9 cellular contexts compared by ENCODE assay signal in the genomic region with DNA sequence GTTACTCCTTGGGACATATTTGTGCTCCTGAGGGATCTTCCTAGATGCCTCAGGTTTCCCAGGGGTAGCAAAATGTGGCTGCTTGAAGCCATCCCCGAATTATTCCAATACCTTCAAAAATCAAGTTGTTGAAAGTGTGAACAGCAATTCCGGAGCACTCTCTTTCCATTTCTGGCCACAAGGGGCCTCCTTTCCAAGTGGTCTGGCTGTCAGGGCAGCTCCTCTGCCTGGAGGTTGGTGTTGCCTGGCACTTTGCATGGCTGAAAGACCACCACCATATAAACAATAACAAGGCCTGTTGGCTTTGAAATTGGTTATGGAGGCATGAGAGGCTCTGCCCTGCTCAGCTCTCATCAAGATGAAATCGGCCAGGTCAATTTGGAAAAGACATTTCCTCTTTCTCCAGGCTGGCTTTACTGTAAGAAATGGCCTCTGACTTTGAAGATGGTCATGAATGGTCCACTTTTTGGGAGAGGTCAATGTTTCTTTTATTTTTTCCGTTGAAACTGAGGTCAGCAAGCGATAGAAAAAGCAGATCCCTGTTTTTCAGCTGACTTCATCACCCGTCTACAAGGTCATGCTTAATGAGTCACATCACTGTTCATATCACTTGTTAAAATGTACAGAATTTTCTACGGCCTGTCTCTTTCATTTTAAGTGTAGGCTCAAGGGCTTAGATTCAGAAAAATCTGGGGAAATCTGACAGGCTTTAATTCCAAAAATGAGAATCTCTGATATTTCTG.
DNase-seq lines count a peak whose midpoint lies in the region; ATAC-seq and TF ChIP-seq lines count a peak whose summit lies in the region.
"Had no signal": no experiment of that assay in that cellular context is flagged by ENCODE, and none has a peak within 500 bp of the region (broad histone marks: within the 10 kb centered on the region; RNA-seq: fewer than 3 reads in every experiment).

No MANE protein-coding gene starts in this region.

- no peak for TF ChIP-seq POLR2A in gastroesophageal sphincter (IDR thresholded peaks at IDR 0.05)

- TF ChIP-seq EP300 in gastroesophageal sphincter (IDR thresholded peaks at IDR 0.05), result no peak

- TF ChIP-seq CTCF in C4-2B (conservative IDR thresholded peaks at IDR 0.05), result peak; percentile 70
- TF ChIP-seq CTCF in kidney epithelial cell (IDR thresholded peaks at IDR 0.05; ENCODE audit: insufficient read depth, low read length, poor library complexity, severe bottlenecking), result peak; percentile 71
- peak in 1 of 4 experiments; percentile 42 for TF ChIP-seq CTCF in gastroesophageal sphincter (IDR thresholded peaks at IDR 0.05)

- ATAC-seq in HG02885 (IDR thresholded peaks at IDR 0.05; ENCODE audit: poor library complexity, unreplicated experiment) (peak; percentile 65), SK-N-SH treated with all-trans-retinoic acid at 6 μM for 48 hours (peak; percentile 75), gastroesophageal sphincter (no peak), GM21717 (IDR thresholded peaks at IDR 0.05; ENCODE audit: unreplicated experiment) (no peak), GM21423 (IDR thresholded peaks at IDR 0.05; ENCODE audit: unreplicated experiment) (no peak)

- H3K9me3 ChIP-seq in gastroesophageal sphincter, result no peaks in the 10 kb centered on the region
- H3K9me3 ChIP-seq: ovary had no signal

- WGBS in gastroesophageal sphincter (ENCODE audit: low coverage in 1 of 2), 2 donors, result 80 to 98% methylated on average over 6 to 7 of the region's 7 CpGs

- H3K4me1 ChIP-seq in gastroesophageal sphincter, result no peaks in the 10 kb centered on the region

- H3K27ac ChIP-seq in C4-2B (no peak overlapping the region), gastroesophageal sphincter (no peak overlapping the region)
- H3K27ac ChIP-seq: ovary had no signal

- H3K27me3 ChIP-seq in kidney epithelial cell (ENCODE audit: control insufficient read depth, insufficient read depth, low read length), result no peaks in the 10 kb centered on the region
- no peaks in the 10 kb centered on the region for H3K27me3 ChIP-seq in gastroesophageal sphincter
- H3K27me3 ChIP-seq: ovary had no signal

- no peak for DNase-seq in kidney epithelial cell (ENCODE audit: low read depth)
- DNase-seq in NCI-H2107 (lab: John Stamatoyannopoulos, UW), result no peak
- DNase-seq: ovary had no signal

- H3K36me3 ChIP-seq in kidney epithelial cell (ENCODE audit: control insufficient read depth, insufficient read depth, low read length) (no peaks in the 10 kb centered on the region), gastroesophageal sphincter (no peaks in the 10 kb centered on the region)
- H3K36me3 ChIP-seq: ovary had no signal

- H3K4me3 ChIP-seq in kidney epithelial cell (ENCODE audit: low read depth, low read length) (no peak overlapping the region), gastroesophageal sphincter (no peak overlapping the region)
- H3K4me3 ChIP-seq: ovary had no signal

TF ChIP-seq in SK-N-SH treated with all-trans-retinoic acid at 6 μM for 48 hours, 23 proteins besides CTCF, POLR2A, EP300 and RAD21 (continues in another document):
- no peak for TF ChIP-seq ZNF565 (CRISPR knock-in tag; conservative IDR thresholded peaks at IDR 0.05; ENCODE audit: low read depth)
- no peak for TF ChIP-seq GLIS3 (CRISPR knock-in tag; IDR thresholded peaks at IDR 0.05)
- TF ChIP-seq TCF4 (CRISPR knock-in tag; IDR thresholded peaks at IDR 0.05; ENCODE audit: borderline replicate concordance), result no peak
- no peak for TF ChIP-seq ESRRG (CRISPR knock-in tag; IDR thresholded peaks at IDR 0.05)
- no peak for TF ChIP-seq ZFP30 (CRISPR knock-in tag; IDR thresholded peaks at IDR 0.05)
- TF ChIP-seq, protein P1, sequence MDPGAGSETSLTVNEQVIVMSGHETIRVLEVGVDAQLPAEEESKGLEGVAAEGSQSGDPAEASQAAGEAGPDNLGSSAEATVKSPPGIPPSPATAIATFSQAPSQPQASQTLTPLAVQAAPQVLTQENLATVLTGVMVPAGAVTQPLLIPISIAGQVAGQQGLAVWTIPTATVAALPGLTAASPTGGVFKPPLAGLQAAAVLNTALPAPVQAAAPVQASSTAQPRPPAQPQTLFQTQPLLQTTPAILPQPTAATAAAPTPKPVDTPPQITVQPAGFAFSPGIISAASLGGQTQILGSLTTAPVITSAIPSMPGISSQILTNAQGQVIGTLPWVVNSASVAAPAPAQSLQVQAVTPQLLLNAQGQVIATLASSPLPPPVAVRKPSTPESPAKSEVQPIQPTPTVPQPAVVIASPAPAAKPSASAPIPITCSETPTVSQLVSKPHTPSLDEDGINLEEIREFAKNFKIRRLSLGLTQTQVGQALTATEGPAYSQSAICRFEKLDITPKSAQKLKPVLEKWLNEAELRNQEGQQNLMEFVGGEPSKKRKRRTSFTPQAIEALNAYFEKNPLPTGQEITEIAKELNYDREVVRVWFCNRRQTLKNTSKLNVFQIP (CRISPR knock-in tag; IDR thresholded peaks at IDR 0.05; ENCODE audit: borderline replicate concordance, low read depth), result no peak
- no peak for TF ChIP-seq TSHZ2 (CRISPR knock-in tag; IDR thresholded peaks at IDR 0.05)
- no peak for TF ChIP-seq RARB (CRISPR knock-in tag; IDR thresholded peaks at IDR 0.05)
- TF ChIP-seq OSR1 (CRISPR knock-in tag; IDR thresholded peaks at IDR 0.05), result no peak
- no peak for TF ChIP-seq TOX (CRISPR knock-in tag; IDR thresholded peaks at IDR 0.05; ENCODE audit: borderline replicate concordance)
- no peak for TF ChIP-seq ARNTL (CRISPR knock-in tag; IDR thresholded peaks at IDR 0.05; ENCODE audit: borderline replicate concordance, low read depth)
- no peak for TF ChIP-seq CSRNP3 (CRISPR knock-in tag; IDR thresholded peaks at IDR 0.05)
- no peak for TF ChIP-seq CSDC2 (CRISPR knock-in tag; IDR thresholded peaks at IDR 0.05)
- no peak for TF ChIP-seq ZC3H10 (CRISPR knock-in tag; IDR thresholded peaks at IDR 0.05)
- no peak for TF ChIP-seq CREB5 (CRISPR knock-in tag; IDR thresholded peaks at IDR 0.05; ENCODE audit: low read depth)
- TF ChIP-seq SNAI2 (CRISPR knock-in tag; IDR thresholded peaks at IDR 0.05), result no peak

Comparison
In these comparisons a context has a peak if more than half of its experiments do, and no peak if none do; other contexts are left out.
1. ATAC-seq: peak in HG02885 (single experiment) and SK-N-SH treated with all-trans-retinoic acid at 6 μM for 48 hours (single experiment); none in gastroesophageal sphincter (single experiment), GM21717 (single experiment) and GM21423 (single experiment).